In the genomic region with DNA sequence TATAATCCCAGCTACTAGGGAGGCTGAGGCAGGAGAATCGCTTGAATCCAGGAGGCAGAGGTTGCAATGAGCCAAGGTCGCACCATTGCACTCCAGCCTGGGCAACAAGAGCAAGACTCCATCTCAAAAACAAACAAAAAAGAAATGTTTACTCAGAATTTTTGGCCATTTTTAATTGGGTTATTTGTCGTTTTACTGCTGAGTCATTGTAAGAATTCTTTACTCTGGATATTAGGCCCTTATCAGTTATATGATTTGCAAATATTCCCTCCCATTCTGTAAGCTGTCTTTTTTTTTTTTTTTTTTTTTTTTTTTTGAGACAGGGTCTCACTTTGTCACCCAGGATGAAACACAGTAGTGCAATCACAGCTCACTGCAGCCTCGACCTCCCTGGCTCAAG, we compare ENCODE assay signal across 2 cellular contexts.
TF ChIP-seq lines count a peak whose summit lies in the region.

No MANE protein-coding gene starts in this region.

TF ChIP-seq in IMR-90, 13 proteins besides CTCF, POLR2A, EP300 and RAD21:
- peak; percentile 90 for TF ChIP-seq NFE2L2 (IDR thresholded peaks at IDR 0.05; ENCODE audit: low read depth, low read length)

TF ChIP-seq in H1, 55 proteins besides CTCF, POLR2A, EP300 and RAD21:
- TF ChIP-seq MAFK (IDR thresholded peaks at IDR 0.05; ENCODE audit: low read depth, low read length), result peak; percentile 26; the same call in 1 of the 2 replicates
